In genomic region chrY:12517338-12517737, GRCh38 we compare ENCODE assay signal across 35 cellular contexts.
"Had no signal": no experiment of that assay in that cellular context is flagged by ENCODE, and none has a peak within 500 bp of the region (broad histone marks: within the 10 kb centered on the region; RNA-seq: fewer than 3 reads in every experiment).

No MANE protein-coding gene starts in this region.

- H3K27ac ChIP-seq: ascending aorta, cardiac muscle cell, VCaP had no signal

- H3K9me3 Mint-ChIP-seq: activated B cell treated with CpG ODN at 0.5 μM for 24 hours; activated CD4-positive, alpha-beta T cell treated with anti-CD3 and anti-CD28 coated beads, Interleukin-2, amount 10 ng/mL, durations not matched to agents 24 days and 14 days; activated naive CD4-positive, alpha-beta T cell treated with anti-CD3 and anti-CD28 coated beads, Interleukin-2, amount 10 ng/mL, durations not matched to agents 7 days and 5 days; activated naive CD4-positive, alpha-beta T cell treated with anti-CD3 and anti-CD28 coated beads, Interleukin-2, amount 50 U/mL, for 24 hours; activated T-cell treated with anti-CD3 and anti-CD28 coated beads, Interleukin-2, amount 50 U/mL, for 4 hours; activated T-helper 1 cell treated with anti-CD3 and anti-CD28 coated beads, Interleukin-12 subunit alpha, Interleukin-12 subunit beta, Interleukin-2, Interleukin-4 antibody, amounts not matched to agents 30 ng/mL and 10 ng/mL and 1 ng/mL, durations not matched to agents 14 hours and 24 hours and 36 hours; activated T-helper 2 cell treated with anti-CD3 and anti-CD28 coated beads, Interferon-gamma antibody, Interleukin-2, Interleukin-4, amounts not matched to agents 10 μg/mL and 5 μg/mL and 100 μg/mL, durations not matched to agents 14 hours and 24 hours and 36 hours; brain; central memory CD8-positive, alpha-beta T cell; T-helper 1 cell treated with Interleukin-12 subunit alpha and Interleukin-12 subunit beta and Interleukin-4 antibody, amounts not matched to agents 30 μg/mL and 1 μg/mL, for 36 hours; T-helper 2 cell treated with Interferon-gamma antibody and Interleukin-4, amounts not matched to agents 5 μg/mL and 100 μg/mL, for 36 hours had no signal

- DNase-seq: activated B cell treated with CpG ODN at 0.5 μM for 24 hours; activated CD4-positive, alpha-beta memory T cell treated with anti-CD3 and anti-CD28 coated beads for 36 hours; activated CD4-positive, alpha-beta T cell treated with anti-CD3 and anti-CD28 coated beads for 4 hours; activated CD4-positive, alpha-beta T cell treated with anti-CD3 and anti-CD28 coated beads, Interleukin-2, amount 10 ng/mL, durations not matched to agents 24 days and 14 days; activated CD4-positive, alpha-beta T cell treated with anti-CD3 and anti-CD28 coated beads, Interleukin-2, amount 50 U/mL, for 1 hour; activated CD4-positive, alpha-beta T cell treated with anti-CD3 and anti-CD28 coated beads, Interleukin-2, amount 50 U/mL, for 4 hours; activated CD4-positive, CD25-positive, alpha-beta regulatory T cell treated with anti-CD3 and anti-CD28 coated beads, Interleukin-2, amount 50 U/mL, for 72 hours; activated CD8-positive, alpha-beta memory T cell treated with anti-CD3 and anti-CD28 coated beads, Interleukin-2, amount 50 U/mL, for 4 hours; activated effector memory CD4-positive, alpha-beta T cell treated with Interleukin-2 at 50 U/mL for 16 hours; activated gamma-delta T cell; activated naive CD4-positive, alpha-beta T cell treated with anti-CD3 and anti-CD28 coated beads, Interleukin-2, amount 10 ng/mL, durations not matched to agents 7 days and 5 days; activated naive CD4-positive, alpha-beta T cell treated with Interleukin-2 at 50 U/mL for 16 hours; activated T-cell treated with anti-CD3 and anti-CD28 coated beads for 4 hours; activated T-cell treated with anti-CD3 and anti-CD28 coated beads, Interleukin-2, amount 50 U/mL, for 1 hour; activated T-cell treated with anti-CD3 and anti-CD28 coated beads, Interleukin-2, amount 50 U/mL, for 4 hours; activated T-cell treated with anti-CD3 and anti-CD28 coated beads, Interleukin-2, amount 50 U/mL, for 72 hours; amygdala; anterior cingulate cortex; caudate nucleus; cerebellar nuclear complex; SW 1271; T-helper 1 cell; T-helper 2 cell; T-helper 9 cell had no signal

- H3K27ac Mint-ChIP-seq: activated B cell treated with CpG ODN at 0.5 μM for 24 hours; activated CD4-positive, alpha-beta memory T cell treated with anti-CD3 and anti-CD28 coated beads for 36 hours; activated CD4-positive, alpha-beta T cell treated with anti-CD3 and anti-CD28 coated beads, Interleukin-2, amount 10 ng/mL, durations not matched to agents 24 days and 14 days; activated naive CD4-positive, alpha-beta T cell treated with anti-CD3 and anti-CD28 coated beads, Interleukin-2, amount 10 ng/mL, durations not matched to agents 7 days and 5 days; activated naive CD4-positive, alpha-beta T cell treated with anti-CD3 and anti-CD28 coated beads, Interleukin-2, amount 50 U/mL, for 24 hours; activated naive CD8-positive, alpha-beta T cell; activated T-cell treated with anti-CD3 and anti-CD28 coated beads, Interleukin-2, amount 50 U/mL, for 72 hours; activated T-helper 1 cell treated with anti-CD3 and anti-CD28 coated beads, Interleukin-12 subunit alpha, Interleukin-12 subunit beta, Interleukin-2, Interleukin-4 antibody, amounts not matched to agents 30 ng/mL and 10 ng/mL and 1 ng/mL, durations not matched to agents 14 hours and 24 hours and 36 hours; activated T-helper 2 cell treated with anti-CD3 and anti-CD28 coated beads, Interferon-gamma antibody, Interleukin-2, Interleukin-4, amounts not matched to agents 10 μg/mL and 5 μg/mL and 100 μg/mL, durations not matched to agents 14 hours and 24 hours and 36 hours; brain; T-helper 1 cell treated with Interleukin-12 subunit alpha and Interleukin-12 subunit beta and Interleukin-4 antibody, amounts not matched to agents 30 μg/mL and 1 μg/mL, for 36 hours; T-helper 2 cell treated with Interferon-gamma antibody and Interleukin-4, amounts not matched to agents 5 μg/mL and 100 μg/mL, for 36 hours had no signal

- H3K4me1 ChIP-seq: ascending aorta had no signal

- H3K9me3 ChIP-seq: ascending aorta had no signal

- H3K36me3 Mint-ChIP-seq: activated CD4-positive, alpha-beta memory T cell treated with anti-CD3 and anti-CD28 coated beads for 36 hours; activated naive CD4-positive, alpha-beta T cell treated with anti-CD3 and anti-CD28 coated beads, Interleukin-2, amount 10 ng/mL, durations not matched to agents 7 days and 5 days; brain had no signal

- H3K4me3 Mint-ChIP-seq: activated B cell treated with CpG ODN at 0.5 μM for 24 hours; activated CD4-positive, alpha-beta memory T cell treated with anti-CD3 and anti-CD28 coated beads for 36 hours; activated CD4-positive, alpha-beta T cell treated with anti-CD3 and anti-CD28 coated beads, Interleukin-2, amount 10 ng/mL, durations not matched to agents 24 days and 14 days; activated naive CD4-positive, alpha-beta T cell treated with anti-CD3 and anti-CD28 coated beads, Interleukin-2, amount 10 ng/mL, durations not matched to agents 7 days and 5 days; activated naive CD4-positive, alpha-beta T cell treated with anti-CD3 and anti-CD28 coated beads, Interleukin-2, amount 50 U/mL, for 24 hours; activated naive CD8-positive, alpha-beta T cell; activated T-cell treated with anti-CD3 and anti-CD28 coated beads, Interleukin-2, amount 50 U/mL, for 4 hours; activated T-cell treated with anti-CD3 and anti-CD28 coated beads, Interleukin-2, amount 50 U/mL, for 72 hours; activated T-helper 1 cell treated with anti-CD3 and anti-CD28 coated beads, Interleukin-12 subunit alpha, Interleukin-12 subunit beta, Interleukin-2, Interleukin-4 antibody, amounts not matched to agents 30 ng/mL and 10 ng/mL and 1 ng/mL, durations not matched to agents 14 hours and 24 hours and 36 hours; brain; central memory CD8-positive, alpha-beta T cell; T-helper 1 cell treated with Interleukin-12 subunit alpha and Interleukin-12 subunit beta and Interleukin-4 antibody, amounts not matched to agents 30 μg/mL and 1 μg/mL, for 36 hours; T-helper 2 cell treated with Interferon-gamma antibody and Interleukin-4, amounts not matched to agents 5 μg/mL and 100 μg/mL, for 36 hours had no signal

- H3K27me3 Mint-ChIP-seq: activated CD4-positive, alpha-beta memory T cell treated with anti-CD3 and anti-CD28 coated beads for 36 hours; activated CD4-positive, alpha-beta T cell treated with anti-CD3 and anti-CD28 coated beads, Interleukin-2, amount 10 ng/mL, durations not matched to agents 24 days and 14 days; activated naive CD4-positive, alpha-beta T cell treated with anti-CD3 and anti-CD28 coated beads, Interleukin-2, amount 50 U/mL, for 24 hours; activated naive CD8-positive, alpha-beta T cell; brain; central memory CD8-positive, alpha-beta T cell had no signal

- H3K4me3 ChIP-seq: ascending aorta, cardiac muscle cell had no signal

- ATAC-seq: activated T-cell treated with anti-CD3 and anti-CD28 coated beads, Interleukin-2, amount 50 U/mL, for 4 hours had no signal

- H3K36me3 ChIP-seq: ascending aorta, cardiac muscle cell had no signal

- H3K27me3 ChIP-seq: ascending aorta, cardiac muscle cell had no signal

- H3K4me1 Mint-ChIP-seq: activated B cell treated with CpG ODN at 0.5 μM for 24 hours; activated CD4-positive, alpha-beta T cell treated with anti-CD3 and anti-CD28 coated beads, Interleukin-2, amount 10 ng/mL, durations not matched to agents 24 days and 14 days; activated naive CD4-positive, alpha-beta T cell treated with anti-CD3 and anti-CD28 coated beads, Interleukin-2, amount 10 ng/mL, durations not matched to agents 7 days and 5 days; activated naive CD4-positive, alpha-beta T cell treated with anti-CD3 and anti-CD28 coated beads, Interleukin-2, amount 50 U/mL, for 24 hours; brain; central memory CD8-positive, alpha-beta T cell had no signal
